Comparison of ENCODE assay signal across 27 cellular contexts in genomic region chr21:46532080-46532479, GRCh38.
A peak's percentile ranks its signal among the peaks of the same experiment; 100 is the strongest.
DNase-seq lines count a peak whose midpoint lies in the region; ATAC-seq lines count a peak whose summit lies in the region.
"Had no signal": no experiment of that assay in that cellular context is flagged by ENCODE, and none has a peak within 500 bp of the region (broad histone marks: within the 10 kb centered on the region; RNA-seq: fewer than 3 reads in every experiment).

No MANE protein-coding gene starts in this region.

- H3K4me1 Mint-ChIP-seq in T-helper 2 cell treated with Interferon-gamma antibody and Interleukin-4, amounts not matched to agents 5 μg/mL and 100 μg/mL, for 36 hours (ENCODE audit: low read depth), result peaks cover 5% of the 10 kb centered on the region
- H3K4me1 Mint-ChIP-seq in CD4-positive, CD25-positive, alpha-beta regulatory T cell, result peaks cover 8 to 19% (median 14%) of the 10 kb centered on the region in 4 donors
- H3K4me1 Mint-ChIP-seq: endodermal cell had no signal

- H3K9me3 Mint-ChIP-seq in T-helper 2 cell treated with Interferon-gamma antibody and Interleukin-4, amounts not matched to agents 5 μg/mL and 100 μg/mL, for 36 hours, result no peaks in the 10 kb centered on the region
- no peaks in the 10 kb centered on the region for H3K9me3 Mint-ChIP-seq in CD4-positive, CD25-positive, alpha-beta regulatory T cell
- H3K9me3 Mint-ChIP-seq: activated T-helper 2 cell treated with anti-CD3 and anti-CD28 coated beads, Interferon-gamma antibody, Interleukin-2, Interleukin-4, amounts not matched to agents 10 μg/mL and 5 μg/mL and 100 μg/mL, durations not matched to agents 14 hours and 24 hours and 36 hours; endodermal cell had no signal

- H3K4me1 ChIP-seq in CD4-positive, CD25-positive, alpha-beta regulatory T cell (ENCODE audit: control insufficient read depth, insufficient read depth, low read length, poor library complexity, severe bottlenecking), result no peaks in the 10 kb centered on the region
- H3K4me1 ChIP-seq: colonic mucosa, HAP-1 had no signal

- H3K36me3 ChIP-seq in CD4-positive, CD25-positive, alpha-beta regulatory T cell (ENCODE audit: control insufficient read depth, insufficient read depth, low read length), result peaks cover 58% of the 10 kb centered on the region

- no peak overlapping the region for H3K4me3 ChIP-seq in CD4-positive, CD25-positive, alpha-beta regulatory T cell (ENCODE audit: low read depth, low read length)
- H3K4me3 ChIP-seq: colonic mucosa, esophagus muscularis mucosa, HAP-1, hepatocyte, smooth muscle cell had no signal

- H3K27ac ChIP-seq in CD4-positive, CD25-positive, alpha-beta regulatory T cell (ENCODE audit: insufficient read depth, low read length, poor library complexity, severe bottlenecking), result peak overlapping the region; percentile 10
- H3K27ac ChIP-seq: colonic mucosa, esophagus muscularis mucosa, hepatocyte, HL-60 had no signal

- peaks cover 40% of the 10 kb centered on the region for H3K36me3 Mint-ChIP-seq in T-helper 2 cell treated with Interferon-gamma antibody and Interleukin-4, amounts not matched to agents 5 μg/mL and 100 μg/mL, for 36 hours (ENCODE audit: low read depth)
- H3K36me3 Mint-ChIP-seq in CD4-positive, CD25-positive, alpha-beta regulatory T cell, result peaks cover 46% of the 10 kb centered on the region

- H3K27me3 Mint-ChIP-seq in T-helper 2 cell treated with Interferon-gamma antibody and Interleukin-4, amounts not matched to agents 5 μg/mL and 100 μg/mL, for 36 hours (ENCODE audit: low read depth), result no peaks in the 10 kb centered on the region
- no peaks in the 10 kb centered on the region for H3K27me3 Mint-ChIP-seq in CD4-positive, CD25-positive, alpha-beta regulatory T cell

- H3K4me3 Mint-ChIP-seq in T-helper 2 cell treated with Interferon-gamma antibody and Interleukin-4, amounts not matched to agents 5 μg/mL and 100 μg/mL, for 36 hours, result no peak overlapping the region
- H3K4me3 Mint-ChIP-seq in CD4-positive, CD25-positive, alpha-beta regulatory T cell, result peak overlapping the region in 1 of 4 donors; percentile 66
- H3K4me3 Mint-ChIP-seq: endodermal cell had no signal

- DNase-seq in T-helper 2 cell treated with Interferon-gamma antibody and Interleukin-4, amounts not matched to agents 5 μg/mL and 100 μg/mL, for 36 hours (ENCODE audit: low spot score), result no peak
- DNase-seq in T-helper 2 cell, result no peak
- peak in 2 of 3 donors; percentile 31 to 46 for DNase-seq in CD4-positive, CD25-positive, alpha-beta regulatory T cell
- DNase-seq in NCI-H2107 treated with DMSO at 0.1 percent for 48 hours (lab: John Stamatoyannopoulos, UW; ENCODE audit: unreplicated experiment), result peak; percentile 40
- peak; percentile 12 for DNase-seq in central memory CD4-positive, alpha-beta T cell
- DNase-seq in AG08396 (ENCODE audit: low spot score), result no peak
- DNase-seq: AML-193; Calu3; colonic mucosa; endodermal cell; foreskin melanocyte; Kasumi-1; mesendoderm; NCI-H1930; occipital lobe; OCI-M1; stimulated activated CD4-positive, alpha-beta T cell treated with anti-CD3 and anti-CD28 coated beads, Interleukin-2, amount 100 ng/mL, for 24 hours had no signal

- H3K27me3 ChIP-seq in CD4-positive, CD25-positive, alpha-beta regulatory T cell (ENCODE audit: control insufficient read depth, insufficient read depth, low read length), result no peaks in the 10 kb centered on the region
- H3K27me3 ChIP-seq: colonic mucosa, esophagus muscularis mucosa, hepatocyte had no signal

- no peaks in the 10 kb centered on the region for H3K9me3 ChIP-seq in CD4-positive, CD25-positive, alpha-beta regulatory T cell (ENCODE audit: control insufficient read depth in 2 of 2, low read length in 2 of 2)
- H3K9me3 ChIP-seq: colonic mucosa, esophagus muscularis mucosa, HAP-1 had no signal

- ATAC-seq in CD4-positive, CD25-positive, alpha-beta regulatory T cell (ENCODE audit: low read depth in 2 of 2), result peak; percentile 37 to 56
- ATAC-seq in HG02610 (IDR thresholded peaks at IDR 0.05; ENCODE audit: unreplicated experiment) (no peak), GM19328 (IDR thresholded peaks at IDR 0.05; ENCODE audit: unreplicated experiment) (no peak)
- ATAC-seq: HepG2, Right ventricle myocardium inferior had no signal

- peak overlapping the region; percentile 68 for H3K27ac Mint-ChIP-seq in T-helper 2 cell treated with Interferon-gamma antibody and Interleukin-4, amounts not matched to agents 5 μg/mL and 100 μg/mL, for 36 hours
- H3K27ac Mint-ChIP-seq in CD4-positive, CD25-positive, alpha-beta regulatory T cell, result peak overlapping the region; percentile 23 to 90 (median 88)
- H3K27ac Mint-ChIP-seq: activated T-helper 2 cell treated with anti-CD3 and anti-CD28 coated beads, Interferon-gamma antibody, Interleukin-2, Interleukin-4, amounts not matched to agents 10 μg/mL and 5 μg/mL and 100 μg/mL, durations not matched to agents 14 hours and 24 hours and 36 hours; endodermal cell had no signal

Comparison
In these comparisons a context has a peak if more than half of its experiments do, and no peak if none do; other contexts are left out.
1. DNase-seq: peak in CD4-positive, CD25-positive, alpha-beta regulatory T cell (2 of 3), NCI-H2107 treated with DMSO at 0.1 percent for 48 hours (single experiment) and central memory CD4-positive, alpha-beta T cell (single experiment); none in T-helper 2 cell treated with Interferon-gamma antibody and Interleukin-4, amounts not matched to agents 5 μg/mL and 100 μg/mL, for 36 hours (single experiment), T-helper 2 cell (0 of 5) and AG08396 (single experiment).
2. ATAC-seq: peak in CD4-positive, CD25-positive, alpha-beta regulatory T cell (2 of 2); none in HG02610 (single experiment) and GM19328 (single experiment).